11 cellular contexts compared by ENCODE assay signal in genomic region chr4:165700855-165701254, GRCh38.
A peak's percentile ranks its signal among the peaks of the same experiment; 100 is the strongest.
DNase-seq lines count a peak whose midpoint lies in the region; FAIRE-seq and TF ChIP-seq lines count a peak whose summit lies in the region.
"Had no signal": no experiment of that assay in that cellular context is flagged by ENCODE, and none has a peak within 500 bp of the region (broad histone marks: within the 10 kb centered on the region; RNA-seq: fewer than 3 reads in every experiment).

No MANE protein-coding gene starts in this region.

- H3K79me1 ChIP-seq in H1 (ENCODE audit: low read depth, low read length) = no peaks in the 10 kb centered on the region

- H2AFZ ChIP-seq in H1 (ENCODE audit: low read length) = no peak overlapping the region

- CTCF ChIA-PET in H1 (lab: Charles Lee; ENCODE audit: partially characterized antibody) = interaction anchor here (0.7 to 2.3 kb wide), 12 partner anchors 10 to 378 kb away, joined by 3 to 9 read pairs (median 4); no protein-coding TSS in a partner anchor

- H3K9ac ChIP-seq in H1 (replicated peaks in 1 of 4; ENCODE audit: extremely low read depth in 1 of 4, low read depth in 3 of 4, low read length in 3 of 4) = no peak overlapping the region
- H3K9ac ChIP-seq: BLaER1 treated with 17β-estradiol and CSF1 and Interleukin-3, amounts not matched to agents 10 nM and 100 nM had no signal

- no peak overlapping the region for H3K56ac ChIP-seq in H1 (replicated peaks; ENCODE audit: insufficient read length, low read depth, low read length)

- FAIRE-seq in H1 (lab: Jason Lieb, UNC) (no peak), frontal cortex (lab: Jason Lieb, UNC) (no peak)

- DNase-seq in HT1080 (ENCODE audit: low read depth) = peak; percentile 13
- DNase-seq in H1 (ENCODE audit: low read depth in 1 of 2, low spot score in 2 of 2) = no peak
- no peak for DNase-seq in NCI-H345 (lab: John Stamatoyannopoulos, UW)
- DNase-seq in frontal cortex (ENCODE audit: low spot score in 2 of 2) = no peak
- DNase-seq in substantia nigra (lab: John Stamatoyannopoulos, UW) = no peak
- no peak for DNase-seq in HuH-7 (ENCODE audit: low spot score)
- DNase-seq: activated T-cell treated with anti-CD3 and anti-CD28 coated beads, Interleukin-2, amount 50 U/mL, for 4 hours; colonic mucosa had no signal

- no peak overlapping the region for H3K23ac ChIP-seq in H1 (ENCODE audit: insufficient read length)

- H4K8ac ChIP-seq in H1 (ENCODE audit: extremely low read depth, insufficient read depth, low read length) = no peak overlapping the region

- no peak overlapping the region for H2AK5ac ChIP-seq in H1 (ENCODE audit: low read depth, low read length)

- H3K4me1 ChIP-seq in H1 (replicated peaks in 1 of 4; ENCODE audit: control insufficient read depth in 3 of 4, insufficient read depth in 4 of 4, low read length in 3 of 4) = no peaks in the 10 kb centered on the region
- H3K4me1 ChIP-seq: BLaER1 treated with 17β-estradiol and CSF1 and Interleukin-3, amounts not matched to agents 10 nM and 100 nM; colonic mucosa had no signal

- H2BK12ac ChIP-seq in H1 (ENCODE audit: low read depth, low read length) = no peak overlapping the region

- TF ChIP-seq POLR2A in H1 (IDR thresholded peaks at IDR 0.05; ENCODE audit: control extremely low read depth in 1 of 2, low read depth in 2 of 2, low read length in 2 of 2) = no peak

- TF ChIP-seq CTCF in 22Rv1 (IDR thresholded peaks at IDR 0.05) (peak; percentile 39), GM12875 (IDR thresholded peaks at IDR 0.05; ENCODE audit: borderline replicate concordance, insufficient read depth, low read depth, low read length) (0 out of 2 replicates have a peak, but pooled peaks have one; percentile 9), H1 (IDR thresholded peaks at IDR 0.05; ENCODE audit: control extremely low read depth in 1 of 3, insufficient read depth in 1 of 3, low read depth in 1 of 3, low read length in 3 of 3) (peak; percentile 46 to 67 (median 65); a peak in 3 of 4 replicates)

- H3K4me3 ChIP-seq in GM12875 (ENCODE audit: low read depth, low read length) (no peak overlapping the region), H1 (ENCODE audit: extremely low read depth in 1 of 4, insufficient read depth in 2 of 4, low read depth in 3 of 4, low read length in 4 of 4) (no peak overlapping the region)
- H3K4me3 ChIP-seq: BLaER1 treated with 17β-estradiol and CSF1 and Interleukin-3, amounts not matched to agents 10 nM and 100 nM; colonic mucosa had no signal

- no peaks in the 10 kb centered on the region for H3K9me3 ChIP-seq in H1 (ENCODE audit: insufficient read depth in 2 of 2, low read depth in 1 of 2, low read length in 1 of 2)
- H3K9me3 ChIP-seq: BLaER1 treated with 17β-estradiol and CSF1 and Interleukin-3, amounts not matched to agents 10 nM and 100 nM; colonic mucosa had no signal

- no peak overlapping the region for H2BK15ac ChIP-seq in H1 (ENCODE audit: low read length)

- H3K79me2 ChIP-seq in H1 (ENCODE audit: control insufficient read depth in 1 of 2, insufficient read depth in 2 of 2, low read length in 2 of 2) = no peaks in the 10 kb centered on the region

- H4K5ac ChIP-seq in H1 (ENCODE audit: insufficient read length, low read depth, low read length) = no peak overlapping the region

- H2BK120ac ChIP-seq in H1 (replicated peaks; ENCODE audit: low read depth, low read length) = no peak overlapping the region

- no peak overlapping the region for H3K14ac ChIP-seq in H1 (ENCODE audit: insufficient read length)

- POLR2A ChIA-PET in H1 (lab: Charles Lee; ENCODE audit: partially characterized antibody) = no interaction called here

- H4K91ac ChIP-seq in H1 (replicated peaks; ENCODE audit: insufficient read length, low read length) = no peak overlapping the region

- no peak overlapping the region for H3K4ac ChIP-seq in H1 (replicated peaks; ENCODE audit: insufficient read length, low read depth, low read length)

- H4K20me1 ChIP-seq in H1 (replicated peaks in 1 of 2; ENCODE audit: control insufficient read depth in 1 of 2, insufficient read depth in 2 of 2, low read length in 2 of 2) = no peaks in the 10 kb centered on the region
- H4K20me1 ChIP-seq: BLaER1 treated with 17β-estradiol and CSF1 and Interleukin-3, amounts not matched to agents 10 nM and 100 nM had no signal

- no peak overlapping the region for H3K18ac ChIP-seq in H1 (ENCODE audit: extremely low read depth, low read length)

- no peak for TF ChIP-seq EP300 in H1 (IDR thresholded peaks at IDR 0.05; ENCODE audit: borderline replicate concordance in 1 of 2, low read depth in 2 of 2, low read length in 2 of 2)

- H3K36me3 ChIP-seq in H1 (ENCODE audit: control insufficient read depth in 2 of 4, insufficient read depth in 4 of 4, low read length in 3 of 4) = no peaks in the 10 kb centered on the region
- H3K36me3 ChIP-seq: BLaER1 treated with 17β-estradiol and CSF1 and Interleukin-3, amounts not matched to agents 10 nM and 100 nM; colonic mucosa had no signal

- peak; percentile 66 to 76 for TF ChIP-seq RAD21 in H1 (IDR thresholded peaks at IDR 0.05 in 1 of 2, conservative IDR thresholded peaks at IDR 0.05 in 1 of 2; ENCODE audit: low read depth in 2 of 2, low read length in 2 of 2)

- no peak overlapping the region for H2BK20ac ChIP-seq in H1 (ENCODE audit: low read length)

- no peak overlapping the region for H3K27ac ChIP-seq in 22Rv1
- no peak overlapping the region for H3K27ac ChIP-seq in H1 (ENCODE audit: low read depth, low read length)
- H3K27ac ChIP-seq in substantia nigra (ENCODE audit: low read depth, low read length, poor library complexity, severe bottlenecking) = no peak overlapping the region
- H3K27ac ChIP-seq: BLaER1 treated with 17β-estradiol and CSF1 and Interleukin-3, amounts not matched to agents 10 nM and 100 nM; colonic mucosa had no signal

- no peak overlapping the region for H3K4me2 ChIP-seq in H1 (ENCODE audit: insufficient read depth in 1 of 2, low read depth in 2 of 2, low read length in 2 of 2)
- H3K4me2 ChIP-seq: BLaER1 treated with 17β-estradiol and CSF1 and Interleukin-3, amounts not matched to agents 10 nM and 100 nM had no signal

- H2BK5ac ChIP-seq in H1 (ENCODE audit: low read depth, low read length) = no peak overlapping the region

- H3K27me3 ChIP-seq in H1 (replicated peaks in 1 of 4; ENCODE audit: control insufficient read depth in 3 of 4, extremely low read depth in 1 of 4, insufficient read depth in 3 of 4, low read length in 3 of 4) = no peaks in the 10 kb centered on the region
- H3K27me3 ChIP-seq: BLaER1 treated with 17β-estradiol and CSF1 and Interleukin-3, amounts not matched to agents 10 nM and 100 nM; colonic mucosa had no signal

- H3K23me2 ChIP-seq in H1 (ENCODE audit: low read depth, low read length) = no peaks in the 10 kb centered on the region

TF ChIP-seq in H1, 55 proteins besides CTCF, POLR2A, EP300 and RAD21:
- TF ChIP-seq JUND (IDR thresholded peaks at IDR 0.05; ENCODE audit: low read length) (no peak), YY1 (IDR thresholded peaks at IDR 0.05; ENCODE audit: low read depth, low read length) (no peak), EGR1 (IDR thresholded peaks at IDR 0.05; ENCODE audit: borderline replicate concordance, low read depth, low read length) (no peak), TCF12 (IDR thresholded peaks at IDR 0.05; ENCODE audit: low read depth, low read length) (no peak), NANOG (IDR thresholded peaks at IDR 0.05; ENCODE audit: insufficient read depth, low read depth, low read length, poor library complexity, severe bottlenecking) (no peak), GABPA (IDR thresholded peaks at IDR 0.05; ENCODE audit: borderline replicate concordance, insufficient read depth, low read length) (no peak), TAF7 (optimal IDR thresholded peaks at IDR 0.05; ENCODE audit: borderline replicate concordance, low read depth, low read length) (no peak), BACH1 (IDR thresholded peaks at IDR 0.05; ENCODE audit: low read length) (no peak), RFX5 (IDR thresholded peaks at IDR 0.05; ENCODE audit: borderline replicate concordance, low read depth, low read length) (no peak), BRCA1 (IDR thresholded peaks at IDR 0.05; ENCODE audit: low read depth, low read length) (no peak), CREB1 (IDR thresholded peaks at IDR 0.05) (no peak), KDM5A (IDR thresholded peaks at IDR 0.05; ENCODE audit: low read length) (no peak), NRF1 (IDR thresholded peaks at IDR 0.05; ENCODE audit: low read depth, low read length) (no peak), ASH2L (IDR thresholded peaks at IDR 0.05; ENCODE audit: low read length) (no peak), CTBP2 (IDR thresholded peaks at IDR 0.05; ENCODE audit: borderline replicate concordance, insufficient read depth, insufficient read length, low read length) (no peak)
- TF ChIP-seq, protein P1, sequence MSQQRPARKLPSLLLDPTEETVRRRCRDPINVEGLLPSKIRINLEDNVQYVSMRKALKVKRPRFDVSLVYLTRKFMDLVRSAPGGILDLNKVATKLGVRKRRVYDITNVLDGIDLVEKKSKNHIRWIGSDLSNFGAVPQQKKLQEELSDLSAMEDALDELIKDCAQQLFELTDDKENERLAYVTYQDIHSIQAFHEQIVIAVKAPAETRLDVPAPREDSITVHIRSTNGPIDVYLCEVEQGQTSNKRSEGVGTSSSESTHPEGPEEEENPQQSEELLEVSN (IDR thresholded peaks at IDR 0.05) = no peak
- TF ChIP-seq, protein P2, sequence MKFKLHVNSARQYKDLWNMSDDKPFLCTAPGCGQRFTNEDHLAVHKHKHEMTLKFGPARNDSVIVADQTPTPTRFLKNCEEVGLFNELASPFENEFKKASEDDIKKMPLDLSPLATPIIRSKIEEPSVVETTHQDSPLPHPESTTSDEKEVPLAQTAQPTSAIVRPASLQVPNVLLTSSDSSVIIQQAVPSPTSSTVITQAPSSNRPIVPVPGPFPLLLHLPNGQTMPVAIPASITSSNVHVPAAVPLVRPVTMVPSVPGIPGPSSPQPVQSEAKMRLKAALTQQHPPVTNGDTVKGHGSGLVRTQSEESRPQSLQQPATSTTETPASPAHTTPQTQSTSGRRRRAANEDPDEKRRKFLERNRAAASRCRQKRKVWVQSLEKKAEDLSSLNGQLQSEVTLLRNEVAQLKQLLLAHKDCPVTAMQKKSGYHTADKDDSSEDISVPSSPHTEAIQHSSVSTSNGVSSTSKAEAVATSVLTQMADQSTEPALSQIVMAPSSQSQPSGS (IDR thresholded peaks at IDR 0.05; ENCODE audit: low read length) = no peak

Comparison
In these comparisons a context has a peak if more than half of its experiments do, and no peak if none do; other contexts are left out.
1. CTCF ChIP-seq: peak in every context shown above with its lines; median percentile 65 in H1; 39 in 22Rv1; 9 in GM12875.